Comparison of ENCODE assay signal across 29 cellular contexts in genomic region chr18:7684966-7685365, GRCh38.
A peak's percentile ranks its signal among the peaks of the same experiment; 100 is the strongest.
DNase-seq lines count a peak whose midpoint lies in the region; ATAC-seq, FAIRE-seq and TF ChIP-seq lines count a peak whose summit lies in the region.
"Had no signal": no experiment of that assay in that cellular context is flagged by ENCODE, and none has a peak within 500 bp of the region (broad histone marks: within the 10 kb centered on the region; RNA-seq: fewer than 3 reads in every experiment).

No MANE protein-coding gene starts in this region.

- CTCF ChIA-PET in T-cell (lab: Charles Lee) = no interaction called here

- H3K9ac ChIP-seq in astrocyte (ENCODE audit: low read length) = no peak overlapping the region

- H3K4me1 Mint-ChIP-seq in astrocyte (ENCODE audit: low read depth, unreplicated experiment) (peaks cover 19% of the 10 kb centered on the region), T-cell (no peaks in the 10 kb centered on the region)

- H4K20me1 ChIP-seq in astrocyte (ENCODE audit: insufficient read depth, low read length) = peaks cover 5% of the 10 kb centered on the region

- POLR2A ChIA-PET in T-cell (lab: Charles Lee) = no interaction called here

- H3K4me3 Mint-ChIP-seq in astrocyte (ENCODE audit: unreplicated experiment) (no peak overlapping the region), T-cell (no peak overlapping the region)
- H3K4me3 Mint-ChIP-seq: activated T-helper 1 cell treated with anti-CD3 and anti-CD28 coated beads, Interleukin-12 subunit alpha, Interleukin-12 subunit beta, Interleukin-2, Interleukin-4 antibody, amounts not matched to agents 30 ng/mL and 10 ng/mL and 1 ng/mL, durations not matched to agents 14 hours and 24 hours and 36 hours; H9; nephron had no signal

- peaks cover under 1% of the 10 kb centered on the region for H3K36me3 Mint-ChIP-seq in astrocyte (ENCODE audit: low read depth, unreplicated experiment)
- no peaks in the 10 kb centered on the region for H3K36me3 Mint-ChIP-seq in T-cell

- no peak overlapping the region for H3K27ac ChIP-seq in astrocyte (ENCODE audit: low read depth, low read length)
- H3K27ac ChIP-seq: cardiac muscle cell, esophagus squamous epithelium, gastroesophageal sphincter, tibial artery had no signal

- TF ChIP-seq CTCF in astrocyte (IDR thresholded peaks at IDR 0.05; ENCODE audit: insufficient read depth, low read depth, low read length) = no peak

- H3K79me2 ChIP-seq in astrocyte (ENCODE audit: insufficient read depth, low read length) = peaks cover 16% of the 10 kb centered on the region

- H3K4me2 ChIP-seq in astrocyte (ENCODE audit: low read length) = no peak overlapping the region

- H3K9me3 Mint-ChIP-seq in astrocyte (ENCODE audit: unreplicated experiment) = peaks cover 2% of the 10 kb centered on the region
- no peaks in the 10 kb centered on the region for H3K9me3 Mint-ChIP-seq in T-cell
- H3K9me3 Mint-ChIP-seq: activated T-helper 1 cell treated with anti-CD3 and anti-CD28 coated beads, Interleukin-12 subunit alpha, Interleukin-12 subunit beta, Interleukin-2, Interleukin-4 antibody, amounts not matched to agents 30 ng/mL and 10 ng/mL and 1 ng/mL, durations not matched to agents 14 hours and 24 hours and 36 hours; H9; nephron had no signal

- DNase-seq in A172 (ENCODE audit: low spot score) (peak; percentile 65), HS-27A (ENCODE audit: low read depth) (peak; percentile 42), astrocyte (ENCODE audit: low read depth) (no peak), islet precursor cell (peak; percentile 66), NCI-H1694 (lab: John Stamatoyannopoulos, UW) (no peak), globus pallidus (ENCODE audit: low spot score) (no peak), T-cell (no peak)
- DNase-seq: activated CD4-positive, alpha-beta T cell treated with anti-CD3 and anti-CD28 coated beads, Interleukin-2, amount 50 U/mL, for 48 hours; activated CD4-positive, CD25-positive, alpha-beta regulatory T cell; activated naive CD4-positive, alpha-beta T cell treated with anti-CD3 and anti-CD28 coated beads, Interleukin-2, amount 50 U/mL, for 16 hours; amygdala; cortex of kidney; DMS153; esophagus squamous epithelium; GDM1; H9; Karpas-422; NCI-H1092 treated with DMSO at 0.1 percent for 48 hours; NCI-H2029; NCI-H69; stimulated activated CD4-positive, alpha-beta T cell treated with anti-CD3 and anti-CD28 coated beads, Interleukin-2, amount 100 ng/mL, for 24 hours; tibial artery had no signal

- no peaks in the 10 kb centered on the region for H3K36me3 ChIP-seq in astrocyte (ENCODE audit: insufficient read depth, low read length)
- H3K36me3 ChIP-seq: cardiac muscle cell, esophagus squamous epithelium, gastroesophageal sphincter, tibial artery had no signal

- H3K27me3 Mint-ChIP-seq in astrocyte (ENCODE audit: low read depth, unreplicated experiment) = no peaks in the 10 kb centered on the region
- no peaks in the 10 kb centered on the region for H3K27me3 Mint-ChIP-seq in T-cell

- H3K4me3 ChIP-seq in astrocyte (ENCODE audit: insufficient read depth, low read depth, low read length) = no peak overlapping the region
- H3K4me3 ChIP-seq: cardiac muscle cell, esophagus squamous epithelium, gastroesophageal sphincter, tibial artery had no signal

- H2AFZ ChIP-seq in astrocyte (ENCODE audit: low read depth, low read length) = no peak overlapping the region

- H3K27me3 ChIP-seq in astrocyte (ENCODE audit: insufficient read depth, low read length) = no peaks in the 10 kb centered on the region
- H3K27me3 ChIP-seq: cardiac muscle cell, esophagus squamous epithelium, gastroesophageal sphincter, tibial artery had no signal

- no peak for FAIRE-seq in astrocyte (lab: Jason Lieb, UNC)
- FAIRE-seq: HepG2 had no signal

- peak overlapping the region; percentile 54 for H3K27ac Mint-ChIP-seq in astrocyte (ENCODE audit: unreplicated experiment)
- no peak overlapping the region for H3K27ac Mint-ChIP-seq in T-cell
- H3K27ac Mint-ChIP-seq: activated T-helper 1 cell treated with anti-CD3 and anti-CD28 coated beads, Interleukin-12 subunit alpha, Interleukin-12 subunit beta, Interleukin-2, Interleukin-4 antibody, amounts not matched to agents 30 ng/mL and 10 ng/mL and 1 ng/mL, durations not matched to agents 14 hours and 24 hours and 36 hours; H9; nephron had no signal

- H3K4me1 ChIP-seq in astrocyte (ENCODE audit: insufficient read depth, low read length) = no peaks in the 10 kb centered on the region
- H3K4me1 ChIP-seq: esophagus squamous epithelium, tibial artery had no signal

- H3K9me3 ChIP-seq in astrocyte (ENCODE audit: insufficient read depth, low read depth, low read length) = no peaks in the 10 kb centered on the region
- H3K9me3 ChIP-seq: esophagus squamous epithelium, gastroesophageal sphincter, tibial artery had no signal

- ATAC-seq in HG03432 (IDR thresholded peaks at IDR 0.05; ENCODE audit: unreplicated experiment) (no peak), T-cell (replicated peaks in 1 of 4) (no peak)
- ATAC-seq: gastroesophageal sphincter, HepG2, Panc1 had no signal

Comparison
In these comparisons a context has a peak if more than half of its experiments do, and no peak if none do; other contexts are left out.
1. DNase-seq: peak in A172 (single experiment), HS-27A (single experiment) and islet precursor cell (single experiment); none in astrocyte (single experiment), NCI-H1694 (single experiment), globus pallidus (single experiment) and T-cell (0 of 34).